ENCODE assay signal across 18 cellular contexts in genomic region chr2:183195397-183195796, GRCh38.
DNase-seq lines count a peak whose midpoint lies in the region; ATAC-seq and TF ChIP-seq lines count a peak whose summit lies in the region.
"Had no signal": no experiment of that assay in that cellular context is flagged by ENCODE, and none has a peak within 500 bp of the region (broad histone marks: within the 10 kb centered on the region; RNA-seq: fewer than 3 reads in every experiment).

No MANE protein-coding gene starts in this region.

- no peaks in the 10 kb centered on the region for H3K9me3 Mint-ChIP-seq in stimulated activated naive B cell treated with anti-CD40 and anti-IgM and Interleukin-4, amounts not matched to agents 10 μg/mL and 1 μg/mL and 100 μg/mL, for 72 hours
- peaks cover 4% of the 10 kb centered on the region for H3K9me3 Mint-ChIP-seq in chondrocyte (ENCODE audit: low read depth)
- H3K9me3 Mint-ChIP-seq: CD8-positive, alpha-beta memory T cell had no signal

- H3K27ac Mint-ChIP-seq in stimulated activated naive B cell treated with anti-CD40 and anti-IgM and Interleukin-4, amounts not matched to agents 10 μg/mL and 1 μg/mL and 100 μg/mL, for 72 hours = no peak overlapping the region
- no peak overlapping the region for H3K27ac Mint-ChIP-seq in chondrocyte (ENCODE audit: unreplicated experiment)
- H3K27ac Mint-ChIP-seq: CD4-positive, CD25-positive, alpha-beta regulatory T cell; CD8-positive, alpha-beta memory T cell had no signal

- no peak for DNase-seq in stimulated activated naive B cell treated with anti-CD40 and anti-IgM and Interleukin-4, amounts not matched to agents 10 μg/mL and 1 μg/mL and 100 μg/mL, for 72 hours
- DNase-seq in suprapubic skin (ENCODE audit: low spot score in 2 of 2) (no peak), ecto neural progenitor cell (ENCODE audit: low spot score) (no peak), chondrocyte (ENCODE audit: low spot score) (no peak)
- DNase-seq: ACHN; BE2C; C1 segment of cervical spinal cord; CD4-positive, CD25-positive, alpha-beta regulatory T cell; CD8-positive, alpha-beta memory T cell; COR-L47; DMS 273 treated with DMSO at 0.1 percent for 48 hours; DMS53; GM23248 had no signal

- ATAC-seq in GM18868 (IDR thresholded peaks at IDR 0.05; ENCODE audit: unreplicated experiment) (peak; percentile 65), GM21529 (IDR thresholded peaks at IDR 0.05; ENCODE audit: unreplicated experiment) (peak; percentile 55), HG03565 (IDR thresholded peaks at IDR 0.05; ENCODE audit: unreplicated experiment) (peak; percentile 41)
- peak; percentile 60 to 71 for ATAC-seq in stimulated activated naive B cell treated with anti-CD40 and anti-IgM and Interleukin-4, amounts not matched to agents 10 μg/mL and 1 μg/mL and 100 μg/mL, for 72 hours (replicated peaks)

- no peak overlapping the region for H3K4me3 ChIP-seq in suprapubic skin
- H3K4me3 ChIP-seq: GM23248, HAP-1 had no signal

- H3K36me3 Mint-ChIP-seq in stimulated activated naive B cell treated with anti-CD40 and anti-IgM and Interleukin-4, amounts not matched to agents 10 μg/mL and 1 μg/mL and 100 μg/mL, for 72 hours = peaks cover 41 to 59% of the 10 kb centered on the region in 2 donors
- no peaks in the 10 kb centered on the region for H3K36me3 Mint-ChIP-seq in chondrocyte (ENCODE audit: low read depth)

- TF ChIP-seq CTCF in suprapubic skin (IDR thresholded peaks at IDR 0.05) (no peak), chondrocyte (IDR thresholded peaks at IDR 0.05) (no peak)

- no peaks in the 10 kb centered on the region for H3K9me3 ChIP-seq in suprapubic skin
- H3K9me3 ChIP-seq: BE2C, HAP-1 had no signal

- peaks cover 9 to 13% of the 10 kb centered on the region in 2 donors for H3K4me1 Mint-ChIP-seq in stimulated activated naive B cell treated with anti-CD40 and anti-IgM and Interleukin-4, amounts not matched to agents 10 μg/mL and 1 μg/mL and 100 μg/mL, for 72 hours
- H3K4me1 Mint-ChIP-seq in chondrocyte (ENCODE audit: low read depth) = peaks cover 6% of the 10 kb centered on the region
- H3K4me1 Mint-ChIP-seq: CD8-positive, alpha-beta memory T cell had no signal

- H3K4me3 Mint-ChIP-seq in stimulated activated naive B cell treated with anti-CD40 and anti-IgM and Interleukin-4, amounts not matched to agents 10 μg/mL and 1 μg/mL and 100 μg/mL, for 72 hours = no peak overlapping the region
- no peak overlapping the region for H3K4me3 Mint-ChIP-seq in chondrocyte (ENCODE audit: unreplicated experiment)
- H3K4me3 Mint-ChIP-seq: CD4-positive, CD25-positive, alpha-beta regulatory T cell; CD8-positive, alpha-beta memory T cell had no signal

- H3K27me3 ChIP-seq in suprapubic skin = no peaks in the 10 kb centered on the region
- H3K27me3 ChIP-seq: BE2C had no signal

- H3K27ac ChIP-seq in suprapubic skin = no peak overlapping the region
- H3K27ac ChIP-seq: GM23248, HL-60 had no signal

- TF ChIP-seq POLR2A in suprapubic skin (IDR thresholded peaks at IDR 0.05) = no peak

- H3K27me3 Mint-ChIP-seq in stimulated activated naive B cell treated with anti-CD40 and anti-IgM and Interleukin-4, amounts not matched to agents 10 μg/mL and 1 μg/mL and 100 μg/mL, for 72 hours = no peaks in the 10 kb centered on the region
- H3K27me3 Mint-ChIP-seq in chondrocyte (ENCODE audit: low read depth) = no peaks in the 10 kb centered on the region
- H3K27me3 Mint-ChIP-seq: CD8-positive, alpha-beta memory T cell had no signal

- TF ChIP-seq EP300 in suprapubic skin (IDR thresholded peaks at IDR 0.05) = no peak

- H3K36me3 ChIP-seq in suprapubic skin = peaks cover 5% of the 10 kb centered on the region
- H3K36me3 ChIP-seq: BE2C had no signal

- H3K4me1 ChIP-seq in suprapubic skin = no peaks in the 10 kb centered on the region
- H3K4me1 ChIP-seq: BE2C, HAP-1 had no signal

- 91% methylated on average over 1 of the region's 1 CpG for WGBS in suprapubic skin
